8 cellular contexts compared by ENCODE assay signal in the genomic region with DNA sequence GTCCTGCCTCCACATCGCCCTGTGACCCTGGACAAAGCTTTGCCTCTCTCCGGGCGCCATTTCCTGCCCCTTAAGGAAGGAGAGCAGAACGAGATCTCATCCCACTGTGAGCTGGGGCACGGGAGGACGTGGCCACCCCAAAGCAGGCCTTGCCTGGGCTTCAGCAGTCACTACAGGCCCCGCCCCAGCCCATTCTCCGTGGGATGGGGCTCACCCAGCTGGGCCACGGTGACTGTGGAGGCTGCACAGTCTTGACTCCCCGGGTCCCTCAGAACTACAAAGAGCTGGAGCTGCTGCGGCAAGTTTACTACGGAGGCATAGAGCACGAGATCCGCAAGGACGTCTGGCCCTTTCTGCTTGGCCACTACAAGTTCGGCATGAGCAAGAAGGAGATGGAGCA.
"Had no signal": no experiment of that assay in that cellular context is flagged by ENCODE, and none has a peak within 500 bp of the region (broad histone marks: within the 10 kb centered on the region; RNA-seq: fewer than 3 reads in every experiment).

No MANE protein-coding gene starts in this region.

- H3K9me3 Mint-ChIP-seq: GM23338, H9, IgD-negative memory B cell had no signal

- DNase-seq: H9, HCEC 1CT had no signal

- H3K4me1 Mint-ChIP-seq: IgD-negative memory B cell had no signal

- FAIRE-seq: H1, H54, HepG2 had no signal

- H3K36me3 Mint-ChIP-seq: IgD-negative memory B cell had no signal

- H3K27ac Mint-ChIP-seq: GM23338, H9 had no signal

- H3K4me3 ChIP-seq: GM23338 had no signal

- H2AFZ ChIP-seq: GM23338 had no signal

- H3K27me3 Mint-ChIP-seq: IgD-negative memory B cell had no signal

- H3K4me2 ChIP-seq: GM23338 had no signal

- H3K4me3 Mint-ChIP-seq: GM23338, H9, IgD-negative memory B cell had no signal

- H3K27ac ChIP-seq: HL-60 had no signal
